8 cellular contexts compared by ENCODE assay signal in the genomic region with DNA sequence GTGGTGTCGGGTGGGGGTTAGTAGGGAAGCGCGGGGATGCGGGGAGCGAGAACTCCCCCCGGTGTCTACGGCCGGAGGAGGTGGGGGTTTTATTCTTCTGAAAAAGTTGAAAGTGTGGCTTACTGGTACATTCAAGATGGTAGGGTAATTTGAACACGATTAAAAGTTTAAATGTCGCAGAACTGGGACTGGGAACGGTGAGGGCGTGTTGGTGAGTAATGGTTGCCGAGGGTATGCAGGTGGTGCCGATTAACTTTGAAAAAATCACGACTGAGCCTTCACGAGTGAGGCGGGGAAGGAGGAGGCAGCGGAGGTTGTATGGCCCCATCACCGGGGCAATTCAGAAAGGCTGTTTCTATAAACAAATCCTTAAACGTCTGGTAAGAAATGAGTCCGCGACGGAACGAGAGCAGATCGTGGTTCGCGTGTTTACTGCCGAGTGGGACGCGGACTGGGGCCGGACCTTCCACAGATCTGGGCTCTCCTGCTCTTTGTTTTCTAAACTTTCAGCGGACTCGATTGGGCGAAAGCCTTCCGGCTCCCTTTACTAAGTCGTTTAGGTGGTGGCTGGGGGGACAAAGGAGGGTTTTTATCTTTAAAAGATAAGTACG. TPM values are rescaled to one million over a fixed set of nuclear protein-coding genes. Genes with fewer than 3 reads are reported as not detected.
DNase-seq lines count a peak whose midpoint lies in the region; ATAC-seq, FAIRE-seq and TF ChIP-seq lines count a peak whose summit lies in the region.

No MANE protein-coding gene starts in this region.

- FAIRE-seq in RCC 7860 (lab: Jason Lieb, UNC), result no peak

- H3K27ac ChIP-seq in HUES48 (ENCODE audit: low read depth, low read length) (peak overlapping the region; percentile 21), gastroesophageal sphincter (peak overlapping the region; percentile 0 to 98 (median 94))

- peak overlapping the region; percentile 86 for H3K9ac ChIP-seq in HUES48 (ENCODE audit: low read depth, low read length)

- WGBS in gastroesophageal sphincter (ENCODE audit: low coverage in 1 of 2), 2 donors, result 12 to 15% methylated on average over 12 to 35 of the region's 37 CpGs

- H3K36me3 ChIP-seq in HUES48 (ENCODE audit: control insufficient read depth, insufficient read depth, low read length) (no peaks in the 10 kb centered on the region), gastroesophageal sphincter (no peaks in the 10 kb centered on the region)

- peak overlapping the region; percentile 93 for H3K4me3 ChIP-seq in HUES48 (ENCODE audit: low read depth, low read length)
- H3K4me3 ChIP-seq in gastroesophageal sphincter, result peak overlapping the region; percentile 58 to 67
- peak overlapping the region; percentile 87 for H3K4me3 ChIP-seq in retinal pigment epithelial cell (ENCODE audit: low read length)

- no peak for TF ChIP-seq POLR2A in gastroesophageal sphincter (IDR thresholded peaks at IDR 0.05)

- no peak for TF ChIP-seq EP300 in gastroesophageal sphincter (IDR thresholded peaks at IDR 0.05)

- DNase-seq in activated T-cell treated with anti-CD3 and anti-CD28 coated beads, Interleukin-2, amount 50 U/mL, for 48 hours, result peak; percentile 50 to 54
- DNase-seq in retinal pigment epithelial cell (ENCODE audit: low read depth) (no peak), DMS79 treated with DMSO at 0.1 percent for 48 hours (lab: John Stamatoyannopoulos, UW) (no peak), KBM-7 (no peak), NCI-H345 (lab: John Stamatoyannopoulos, UW) (no peak), RCC 7860 (ENCODE audit: low spot score) (no peak)

- in situ Hi-C loops in KBM-7 (cut with MboI; ENCODE audit: low pct_unique_long_range_greater_than_20kb, low sequenced_read_pairs), result no loop called here

- H3K27me3 ChIP-seq in HUES48 (ENCODE audit: control insufficient read depth, insufficient read depth, low read length) (peaks cover 4% of the 10 kb centered on the region; the same call in 1 of the 2 replicates), gastroesophageal sphincter (peaks cover 12% of the 10 kb centered on the region)

- ATAC-seq in gastroesophageal sphincter, result no peak

- H3K9me3 ChIP-seq in HUES48 (ENCODE audit: control insufficient read depth, insufficient read depth, low read length) (no peaks in the 10 kb centered on the region), gastroesophageal sphincter (no peaks in the 10 kb centered on the region)

- TF ChIP-seq CTCF in gastroesophageal sphincter (IDR thresholded peaks at IDR 0.05), result no peak
- no peak for TF ChIP-seq CTCF in retinal pigment epithelial cell (conservative IDR thresholded peaks at IDR 0.05; ENCODE audit: low read depth, low read length)

- H3K4me1 ChIP-seq in HUES48 (ENCODE audit: control insufficient read depth, insufficient read depth, low read length) (peaks cover 46% of the 10 kb centered on the region), gastroesophageal sphincter (peaks cover 0 to 53% (median 0%) of the 10 kb centered on the region in 3 donors)

RNA-seq across cellular contexts. Expression of gene IGF1R, which starts 2.6 kb away (rescaled TPM):
- 10 to 100 TPM; 31.6 to 87.8 (median 60.0) TPM for total RNA-seq in gastroesophageal sphincter

Comparison
In these comparisons a context has a peak if more than half of its experiments do, and no peak if none do; other contexts are left out.
1. DNase-seq: peak in activated T-cell treated with anti-CD3 and anti-CD28 coated beads, Interleukin-2, amount 50 U/mL, for 48 hours (2 of 2); none in retinal pigment epithelial cell (single experiment), DMS79 treated with DMSO at 0.1 percent for 48 hours (single experiment), KBM-7 (single experiment), NCI-H345 (single experiment) and RCC 7860 (single experiment).
2. Peak in every context shown above with its lines, with median percentiles within 50 percentile points of each other: H3K4me3 ChIP-seq.